33 cellular contexts compared by ENCODE assay signal in the genomic region with DNA sequence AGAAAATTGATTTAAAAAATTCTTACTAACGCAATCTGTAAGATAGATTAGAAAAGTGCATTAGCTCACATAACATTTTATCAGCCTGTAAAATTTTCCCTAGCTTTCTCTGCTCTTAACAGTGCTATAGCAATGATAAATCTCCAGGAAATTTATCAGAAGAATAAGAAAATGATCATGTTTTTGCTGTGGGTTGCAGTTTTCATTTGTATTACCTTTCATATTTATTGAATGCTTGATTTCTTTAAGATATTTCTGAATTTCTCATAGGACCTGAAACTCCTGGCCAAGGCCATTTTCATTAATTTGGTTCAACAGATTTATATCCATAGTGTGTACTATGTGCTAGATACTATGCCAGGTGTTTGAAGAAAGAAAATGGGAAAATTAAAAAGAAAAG.
"Had no signal": no experiment of that assay in that cellular context is flagged by ENCODE, and none has a peak within 500 bp of the region (broad histone marks: within the 10 kb centered on the region; RNA-seq: fewer than 3 reads in every experiment).

No MANE protein-coding gene starts in this region.

- H3K36me3 ChIP-seq: MG63 had no signal

- H3K4me3 ChIP-seq: MG63 had no signal

- DNase-seq: Karpas-422, Kasumi-1, MG63, MM.1S, MV-4-11, NCI-H1048, NCI-H1092, NCI-H1092 treated with DMSO at 0.1 percent for 48 hours, NCI-H1105, NCI-H1105 treated with DMSO at 0.1 percent for 48 hours, NCI-H1417, NCI-H1417 treated with DMSO at 0.1 percent for 48 hours, NCI-H1436, NCI-H1436 treated with DMSO at 0.1 percent for 48 hours, NCI-H146, NCI-H1694, NCI-H1694 treated with DMSO at 0.1 percent for 48 hours, NCI-H187, NCI-H187 treated with DMSO at 0.1 percent for 48 hours, NCI-H1930, NCI-H2029, NCI-H2029 treated with DMSO at 0.1 percent for 48 hours, NCI-H2081, NCI-H2081 treated with DMSO at 0.1 percent for 48 hours, NCI-H2107, NCI-H2171, NCI-H2171 treated with DMSO at 0.1 percent for 48 hours, NCI-H2227 treated with DMSO at 0.1 percent for 48 hours, NCI-H345, NCI-H446, NCI-H446 treated with DMSO at 0.1 percent for 48 hours, NCI-H510A had no signal

- H3K27me3 ChIP-seq: MG63 had no signal

- H3K9ac ChIP-seq: KMS-11 had no signal

- H3K4me2 ChIP-seq: KMS-11 had no signal

- H3K27ac ChIP-seq: KMS-11 had no signal

- H3K9me3 ChIP-seq: MG63 had no signal
